In the genomic region with DNA sequence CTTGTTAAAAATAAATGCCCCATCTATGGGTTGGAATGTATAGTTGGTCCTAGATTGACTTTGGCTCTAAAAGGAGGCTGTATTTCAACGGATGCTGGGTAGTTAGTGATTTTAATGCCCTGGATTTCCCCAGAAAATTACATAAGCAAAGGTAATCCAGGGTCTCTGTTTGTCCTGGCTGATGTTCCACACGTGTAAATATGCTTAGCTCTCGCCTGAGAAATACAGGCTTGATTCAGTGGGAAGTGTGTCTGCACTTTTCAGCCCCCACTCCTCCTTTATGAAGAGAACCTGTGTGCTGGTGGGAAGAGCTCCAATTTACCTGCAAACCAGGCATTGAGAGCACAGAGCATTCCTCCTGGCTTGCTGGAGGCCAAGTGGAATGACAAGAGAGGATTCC, we compare ENCODE assay signal across 23 cellular contexts.
"Had no signal": no experiment of that assay in that cellular context is flagged by ENCODE, and none has a peak within 500 bp of the region (broad histone marks: within the 10 kb centered on the region; RNA-seq: fewer than 3 reads in every experiment).

No MANE protein-coding gene starts in this region.

- H3K9me3 Mint-ChIP-seq: effector memory CD8-positive, alpha-beta T cell; naive thymus-derived CD8-positive, alpha-beta T cell; nephron progenitor cell; stimulated activated effector memory CD8-positive, alpha-beta T cell treated with anti-CD3 and anti-CD28 coated beads, Interleukin-12 subunit alpha, Interleukin-12 subunit beta, amount 100 ng/mL, for 72 hours had no signal

- H3K4me1 ChIP-seq: gastrocnemius medialis, psoas muscle, stomach, testis had no signal

- H3K4me2 ChIP-seq: smooth muscle cell had no signal

- FAIRE-seq: keratinocyte had no signal

- H3K4me3 ChIP-seq: gastrocnemius medialis, ovary, psoas muscle, smooth muscle cell, stomach, testis, tibial artery had no signal

- H3K4me1 Mint-ChIP-seq: naive thymus-derived CD8-positive, alpha-beta T cell; nephron progenitor cell; stimulated activated effector memory CD8-positive, alpha-beta T cell treated with anti-CD3 and anti-CD28 coated beads, Interleukin-12 subunit alpha, Interleukin-12 subunit beta, amount 100 ng/mL, for 72 hours had no signal

- H3K4me3 Mint-ChIP-seq: effector memory CD8-positive, alpha-beta T cell; naive thymus-derived CD8-positive, alpha-beta T cell; nephron progenitor cell; stimulated activated effector memory CD8-positive, alpha-beta T cell treated with anti-CD3 and anti-CD28 coated beads, Interleukin-12 subunit alpha, Interleukin-12 subunit beta, amount 100 ng/mL, for 72 hours; type B pancreatic cell had no signal

- H3K36me3 Mint-ChIP-seq: naive thymus-derived CD8-positive, alpha-beta T cell; stimulated activated effector memory CD8-positive, alpha-beta T cell treated with anti-CD3 and anti-CD28 coated beads, Interleukin-12 subunit alpha, Interleukin-12 subunit beta, amount 100 ng/mL, for 72 hours; type B pancreatic cell had no signal

- H3K36me3 ChIP-seq: gastrocnemius medialis, ovary, stomach, tibial artery had no signal

- H3K9me3 ChIP-seq: gastrocnemius medialis, ovary, psoas muscle, stomach, testis, tibial artery had no signal

- H3K27ac ChIP-seq: gastrocnemius medialis, ovary, psoas muscle, stomach, testis, tibial artery had no signal

- H3K27me3 ChIP-seq: gastrocnemius medialis, ovary, stomach, testis, tibial artery had no signal

- H3K27ac Mint-ChIP-seq: effector memory CD8-positive, alpha-beta T cell; naive thymus-derived CD8-positive, alpha-beta T cell; nephron progenitor cell; stimulated activated effector memory CD8-positive, alpha-beta T cell treated with anti-CD3 and anti-CD28 coated beads, Interleukin-12 subunit alpha, Interleukin-12 subunit beta, amount 100 ng/mL, for 72 hours; type B pancreatic cell had no signal

- DNase-seq: cortex of kidney; effector memory CD8-positive, alpha-beta T cell; head of caudate nucleus; naive thymus-derived CD8-positive, alpha-beta T cell; nephron progenitor cell; occipital lobe; posterior cingulate gyrus; psoas muscle; retina; stimulated activated CD4-positive, alpha-beta T cell treated with anti-CD3 and anti-CD28 coated beads, Interleukin-12 subunit alpha, Interleukin-12 subunit beta, amount 100 ng/mL, for 4 hours; stimulated activated CD4-positive, alpha-beta T cell treated with anti-CD3 and anti-CD28 coated beads, Interleukin-1b, Interleukin-23, amount 100 ng/mL, for 48 hours; stimulated activated CD4-positive, alpha-beta T cell treated with anti-CD3 and anti-CD28 coated beads, Interleukin-4, amount 100 ng/mL, for 1 hour; stimulated activated naive CD4-positive, alpha-beta T cell treated with Interleukin-2 at 50 U/mL for 16 hours; stomach; substantia nigra; testis had no signal
